ENCODE assay signal across 14 cellular contexts in the genomic region with DNA sequence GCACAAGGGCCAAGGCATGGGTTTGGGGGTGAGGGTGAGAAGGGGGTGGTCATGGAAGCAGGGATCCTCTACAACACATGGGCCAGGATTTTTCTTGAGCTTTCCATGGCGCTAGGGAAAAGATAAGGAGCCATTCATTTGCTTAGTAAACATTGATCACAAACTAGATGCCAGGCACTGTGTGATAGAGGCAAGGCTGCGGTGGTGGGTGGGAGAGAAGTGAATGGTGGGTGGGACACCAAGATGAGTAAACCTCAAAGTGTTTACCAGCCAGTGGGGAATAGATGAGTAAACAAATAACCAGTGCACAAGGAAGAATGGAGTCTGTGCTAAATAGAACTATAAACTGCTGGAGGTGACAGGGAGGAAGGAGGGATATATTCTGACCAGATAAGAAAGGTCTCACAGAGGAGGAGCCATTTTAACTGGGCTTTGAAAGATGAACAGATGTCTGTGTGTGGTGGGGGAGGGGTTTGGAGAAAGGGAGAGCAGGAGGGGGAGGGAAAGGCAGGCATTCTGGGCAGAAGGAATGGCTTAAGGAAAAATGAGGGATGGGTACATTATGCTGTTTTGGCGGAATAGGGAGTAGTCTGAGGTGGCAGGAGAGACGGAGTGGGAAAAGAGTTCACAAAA. TPM values are rescaled to one million over a fixed set of nuclear protein-coding genes. Genes with fewer than 3 reads are reported as not detected.
DNase-seq lines count a peak whose midpoint lies in the region; ATAC-seq and TF ChIP-seq lines count a peak whose summit lies in the region.
"Had no signal": no experiment of that assay in that cellular context is flagged by ENCODE, and none has a peak within 500 bp of the region (broad histone marks: within the 10 kb centered on the region; RNA-seq: fewer than 3 reads in every experiment).

No MANE protein-coding gene starts in this region.

- WGBS in mesenchymal stem cell: 76% methylated on average over 4 of the region's 4 CpGs
- WGBS in sigmoid colon, 2 donors: 56 to 79% methylated on average over 4 of the region's 4 CpGs

- H2BK120ac ChIP-seq in mesenchymal stem cell (ENCODE audit: low read depth, low read length): no peak overlapping the region

- H3K4ac ChIP-seq in mesenchymal stem cell (ENCODE audit: low read depth in 1 of 2, low read length in 2 of 2): no peak overlapping the region

- H3K4me1 Mint-ChIP-seq in GM23338: peaks cover 21% of the 10 kb centered on the region
- H3K4me1 Mint-ChIP-seq in T-helper 2 cell treated with Interferon-gamma antibody and Interleukin-4, amounts not matched to agents 5 μg/mL and 100 μg/mL, for 36 hours (ENCODE audit: low read depth): peaks cover 7% of the 10 kb centered on the region

- H2AFZ ChIP-seq in ACC112 (ENCODE audit: low read length, unreplicated experiment) (peak overlapping the region; percentile 87), GM23338 (peak overlapping the region; percentile 74), mesenchymal stem cell (ENCODE audit: low read depth, low read length) (no peak overlapping the region)

- intact Hi-C loops in sigmoid colon (cut with DNase I): loop anchor here (1.0 kb wide), 1 partner anchor 404 kb away; no protein-coding TSS in a partner anchor

- H3K27ac ChIP-seq in ACC112 (ENCODE audit: low read depth, low read length): no peak overlapping the region
- H3K27ac ChIP-seq in GM23338 (ENCODE audit: low read depth): no peak overlapping the region
- no peak overlapping the region for H3K27ac ChIP-seq in mesenchymal stem cell (ENCODE audit: low read length, poor library complexity, severe bottlenecking)
- H3K27ac ChIP-seq in sigmoid colon: no peak overlapping the region
- H3K27ac ChIP-seq: ovary, tibial artery had no signal

- no peak overlapping the region for H3K27ac Mint-ChIP-seq in GM23338
- peak overlapping the region; percentile 39 for H3K27ac Mint-ChIP-seq in T-helper 2 cell treated with Interferon-gamma antibody and Interleukin-4, amounts not matched to agents 5 μg/mL and 100 μg/mL, for 36 hours

- no peak for TF ChIP-seq CTCF in GM23338 (conservative IDR thresholded peaks at IDR 0.05; ENCODE audit: low read depth in 2 of 2)
- TF ChIP-seq CTCF in sigmoid colon (IDR thresholded peaks at IDR 0.05): no peak

- H3K9ac ChIP-seq in mesenchymal stem cell (ENCODE audit: low read length): peak overlapping the region; percentile 6

- H3K9me3 Mint-ChIP-seq in GM23338: no peaks in the 10 kb centered on the region
- H3K9me3 Mint-ChIP-seq in T-helper 2 cell treated with Interferon-gamma antibody and Interleukin-4, amounts not matched to agents 5 μg/mL and 100 μg/mL, for 36 hours: no peaks in the 10 kb centered on the region
- H3K9me3 Mint-ChIP-seq: CD8-positive, alpha-beta memory T cell; central memory CD8-positive, alpha-beta T cell had no signal

- H3K4me2 ChIP-seq in GM23338 (no peak overlapping the region), mesenchymal stem cell (ENCODE audit: low read length, poor library complexity, severe bottlenecking) (no peak overlapping the region)

- TF ChIP-seq POLR2A in sigmoid colon (IDR thresholded peaks at IDR 0.05): no peak

- H3K9me3 ChIP-seq in mesenchymal stem cell (ENCODE audit: control insufficient read depth, low read length) (no peaks in the 10 kb centered on the region), sigmoid colon (no peaks in the 10 kb centered on the region)
- H3K9me3 ChIP-seq: MG63, ovary, tibial artery had no signal

- H3K36me3 Mint-ChIP-seq in GM23338 (ENCODE audit: low read depth): no peaks in the 10 kb centered on the region
- no peaks in the 10 kb centered on the region for H3K36me3 Mint-ChIP-seq in T-helper 2 cell treated with Interferon-gamma antibody and Interleukin-4, amounts not matched to agents 5 μg/mL and 100 μg/mL, for 36 hours (ENCODE audit: low read depth)
- H3K36me3 Mint-ChIP-seq: CD8-positive, alpha-beta memory T cell had no signal

- TF ChIP-seq EP300 in sigmoid colon (IDR thresholded peaks at IDR 0.05): no peak

- no peaks in the 10 kb centered on the region for H3K9me2 ChIP-seq in GM23338 (ENCODE audit: insufficient read depth)

- no peaks in the 10 kb centered on the region for H3K4me1 ChIP-seq in ACC112 (ENCODE audit: control insufficient read depth, insufficient read depth, low read length, unreplicated experiment)
- peaks cover 7% of the 10 kb centered on the region for H3K4me1 ChIP-seq in GM23338 (ENCODE audit: insufficient read depth)
- no peaks in the 10 kb centered on the region for H3K4me1 ChIP-seq in mesenchymal stem cell (ENCODE audit: control insufficient read depth, insufficient read depth, low read depth, low read length)
- H3K4me1 ChIP-seq in sigmoid colon: peaks cover 0 to 3% (median 2%) of the 10 kb centered on the region in 4 donors

- no peaks in the 10 kb centered on the region for H3K27me3 ChIP-seq in ACC112 (ENCODE audit: insufficient read depth, low read length)
- no peaks in the 10 kb centered on the region for H3K27me3 ChIP-seq in GM23338 (ENCODE audit: insufficient read depth)
- peaks cover 0 to 32% of the 10 kb centered on the region in 2 experiments for H3K27me3 ChIP-seq in mesenchymal stem cell (ENCODE audit: control insufficient read depth in 1 of 2, insufficient read depth in 1 of 2, low read length in 2 of 2)
- H3K27me3 ChIP-seq in sigmoid colon: no peaks in the 10 kb centered on the region
- H3K27me3 ChIP-seq: MG63, ovary, tibial artery had no signal

- H3K18ac ChIP-seq in mesenchymal stem cell (ENCODE audit: low read depth in 1 of 2, low read length in 2 of 2): no peak overlapping the region

- no peak overlapping the region for H4K8ac ChIP-seq in mesenchymal stem cell (ENCODE audit: low read length)

- no peaks in the 10 kb centered on the region for H4K20me1 ChIP-seq in GM23338 (replicated peaks; ENCODE audit: insufficient read depth)

- H3K23ac ChIP-seq in mesenchymal stem cell (ENCODE audit: low read length in 2 of 2): no peak overlapping the region

- no peak overlapping the region for H3K4me3 Mint-ChIP-seq in GM23338
- no peak overlapping the region for H3K4me3 Mint-ChIP-seq in T-helper 2 cell treated with Interferon-gamma antibody and Interleukin-4, amounts not matched to agents 5 μg/mL and 100 μg/mL, for 36 hours
- H3K4me3 Mint-ChIP-seq: CD8-positive, alpha-beta memory T cell; central memory CD8-positive, alpha-beta T cell had no signal

- H2BK12ac ChIP-seq in mesenchymal stem cell (ENCODE audit: low read length in 2 of 2): no peak overlapping the region

- H3F3A ChIP-seq in GM23338 (replicated peaks; ENCODE audit: low read depth): no peaks in the 10 kb centered on the region

- ATAC-seq in GM23338: no peak
- no peak for ATAC-seq in GM18873 (IDR thresholded peaks at IDR 0.05; ENCODE audit: low FRiP score, unreplicated experiment)

- H2BK15ac ChIP-seq in mesenchymal stem cell (ENCODE audit: low read depth, poor library complexity, severe bottlenecking): no peak overlapping the region

- H3K27me3 Mint-ChIP-seq in GM23338 (ENCODE audit: insufficient read depth, low read depth, poor library complexity): peaks cover 6% of the 10 kb centered on the region
- peaks cover 2% of the 10 kb centered on the region for H3K27me3 Mint-ChIP-seq in T-helper 2 cell treated with Interferon-gamma antibody and Interleukin-4, amounts not matched to agents 5 μg/mL and 100 μg/mL, for 36 hours (ENCODE audit: low read depth)
- H3K27me3 Mint-ChIP-seq: central memory CD8-positive, alpha-beta T cell had no signal

- H3K4me3 ChIP-seq in ACC112 (ENCODE audit: low read depth, low read length) (no peak overlapping the region), GM23338 (no peak overlapping the region), mesenchymal stem cell (ENCODE audit: insufficient read depth in 1 of 2, low read depth in 1 of 2, low read length in 2 of 2) (no peak overlapping the region), sigmoid colon (no peak overlapping the region)
- H3K4me3 ChIP-seq: MG63, ovary, tibial artery had no signal

- H3K79me1 ChIP-seq in mesenchymal stem cell (replicated peaks; ENCODE audit: low read length, poor library complexity, severe bottlenecking): no peaks in the 10 kb centered on the region

- no peak overlapping the region for H2AK5ac ChIP-seq in mesenchymal stem cell (ENCODE audit: low read length, severe bottlenecking)

- DNase-seq in GM23338 (ENCODE audit: low spot score) (peak; percentile 20), mesenchymal stem cell (no peak), sigmoid colon (no peak), dermis blood vessel endothelial cell (no peak), NCI-H146 treated with DMSO at 0.1 percent for 48 hours (lab: John Stamatoyannopoulos, UW; ENCODE audit: unreplicated experiment) (no peak)
- no peak for DNase-seq in T-helper 2 cell treated with Interferon-gamma antibody and Interleukin-4, amounts not matched to agents 5 μg/mL and 100 μg/mL, for 36 hours (ENCODE audit: low spot score)
- DNase-seq: left ventricle myocardium superior had no signal

- H2BK5ac ChIP-seq in mesenchymal stem cell (ENCODE audit: low read depth, low read length, poor library complexity, severe bottlenecking): no peak overlapping the region

- H3K36me3 ChIP-seq in ACC112 (ENCODE audit: insufficient read depth, low read length) (no peaks in the 10 kb centered on the region), GM23338 (ENCODE audit: insufficient read depth) (no peaks in the 10 kb centered on the region), mesenchymal stem cell (ENCODE audit: control insufficient read depth in 1 of 2, insufficient read depth in 2 of 2, low read depth in 1 of 2, low read length in 2 of 2) (no peaks in the 10 kb centered on the region), sigmoid colon (no peaks in the 10 kb centered on the region)
- H3K36me3 ChIP-seq: MG63, ovary, tibial artery had no signal

- H3K79me2 ChIP-seq in ACC112 (ENCODE audit: control insufficient read depth, insufficient read depth, low read length, unreplicated experiment) (no peaks in the 10 kb centered on the region), GM23338 (replicated peaks; ENCODE audit: insufficient read depth) (no peaks in the 10 kb centered on the region)

- no peak overlapping the region for H4K91ac ChIP-seq in mesenchymal stem cell (ENCODE audit: low read length)

- H3K14ac ChIP-seq in mesenchymal stem cell (ENCODE audit: low read length in 2 of 2): no peak overlapping the region

TF ChIP-seq in GM23338, 12 proteins besides CTCF, POLR2A, EP300 and RAD21 (continues in another document):
- no peak for TF ChIP-seq EZH2 (IDR thresholded peaks at IDR 0.05; ENCODE audit: low read depth, unreplicated experiment)
- TF ChIP-seq EZH2phosphoT487 (IDR thresholded peaks at IDR 0.05; ENCODE audit: unreplicated experiment): no peak

RNA-seq across cellular contexts. Expression of a gene that starts 48.0 kb away (rescaled TPM):
- total RNA-seq in GM23338 (2014; rRNA removed; shearing (Covaris generic)): 64.4 and 65.2 TPM in 2 replicates
- polyA plus RNA-seq in GM23338 (2016; fragmentation: Nextera tagmentation; extraction: Ambion mirVana) (43.7 and 46.5 TPM in 2 replicates), sigmoid colon (10 to 100 TPM in 2 of 3 donors, 1 to 10 TPM in 1; 7.6 to 23.9 (median 10.2) TPM)
- polyA plus RNA-seq in mesenchymal stem cell (2013, experiment 1 of 2): 13.0 TPM
- 13.1 TPM for polyA plus RNA-seq in mesenchymal stem cell (2013, experiment 2 of 2)
- total RNA-seq in sigmoid colon (10 to 100 TPM; 20.9 to 22.2 (median 21.3) TPM), dermis blood vessel endothelial cell (23.1 and 31.1 TPM in 2 replicates)
